ENCODE assay signal across 10 cellular contexts in genomic region chr1:178931843-178932551, GRCh38.
DNase-seq lines count a peak whose midpoint lies in the region; ATAC-seq and TF ChIP-seq lines count a peak whose summit lies in the region.
"Had no signal": no experiment of that assay in that cellular context is flagged by ENCODE, and none has a peak within 500 bp of the region (broad histone marks: within the 10 kb centered on the region; RNA-seq: fewer than 3 reads in every experiment).

No MANE protein-coding gene starts in this region.

- no peaks in the 10 kb centered on the region for H3K9me3 Mint-ChIP-seq in activated CD8-positive, alpha-beta memory T cell treated with anti-CD3 and anti-CD28 coated beads, Interleukin-2, amount 10 ng/mL, durations not matched to agents 7 days and 5 days (ENCODE audit: low read depth)

- no peak overlapping the region for H3K4me3 Mint-ChIP-seq in activated CD8-positive, alpha-beta memory T cell treated with anti-CD3 and anti-CD28 coated beads, Interleukin-2, amount 10 ng/mL, durations not matched to agents 7 days and 5 days

- H3K27ac Mint-ChIP-seq in activated CD8-positive, alpha-beta memory T cell treated with anti-CD3 and anti-CD28 coated beads, Interleukin-2, amount 10 ng/mL, durations not matched to agents 7 days and 5 days, result no peak overlapping the region

- H3K27me3 ChIP-seq in HL-60 (ENCODE audit: insufficient read depth, poor library complexity, severe bottlenecking) (no peaks in the 10 kb centered on the region), body of pancreas (no peaks in the 10 kb centered on the region), skeletal muscle tissue (ENCODE audit: control insufficient read depth in 3 of 3, insufficient read depth in 3 of 3, low read length in 3 of 3) (no peaks in the 10 kb centered on the region)

- H3K27ac ChIP-seq in HL-60 (replicated peaks), result peak overlapping the region; percentile 90
- peak overlapping the region in 2 of 4 donors; percentile 29 to 36 for H3K27ac ChIP-seq in body of pancreas
- H3K27ac ChIP-seq in skeletal muscle tissue (ENCODE audit: low read depth, low read length), result peak overlapping the region; percentile 1

- H3K27me3 Mint-ChIP-seq in activated CD8-positive, alpha-beta memory T cell treated with anti-CD3 and anti-CD28 coated beads, Interleukin-2, amount 10 ng/mL, durations not matched to agents 7 days and 5 days, result peaks cover 11% of the 10 kb centered on the region

- CTCF ChIA-PET in activated CD8-positive, alpha-beta memory T cell treated with anti-CD3 and anti-CD28 coated beads, Interleukin-2, amount 10 ng/mL, durations not matched to agents 7 days and 5 days (lab: Charles Lee), result no interaction called here

- DNase-seq in HL-60 (ENCODE audit: low read depth in 1 of 2, low spot score in 1 of 2) (peak; percentile 42 to 72), body of pancreas (peak; percentile 33 to 68 (median 47)), left kidney (ENCODE audit: low read depth, low spot score) (peak; percentile 43), cerebellar nuclear complex (lab: John Stamatoyannopoulos, UW) (no peak), A172 (ENCODE audit: low spot score) (no peak), NCI-H1694 treated with DMSO at 0.1 percent for 48 hours (lab: John Stamatoyannopoulos, UW) (no peak)
- no peak for DNase-seq in activated CD8-positive, alpha-beta memory T cell treated with anti-CD3 and anti-CD28 coated beads, Interleukin-2, amount 10 ng/mL, durations not matched to agents 7 days and 5 days
- DNase-seq: activated effector memory CD4-positive, alpha-beta T cell treated with Interleukin-2 at 50 U/mL for 16 hours; DMS79 treated with DMSO at 0.1 percent for 48 hours had no signal

- no peaks in the 10 kb centered on the region for H3K36me3 Mint-ChIP-seq in activated CD8-positive, alpha-beta memory T cell treated with anti-CD3 and anti-CD28 coated beads, Interleukin-2, amount 10 ng/mL, durations not matched to agents 7 days and 5 days

- intact Hi-C loops in body of pancreas (cut with DNase I), result no loop called here

- H3K4me3 ChIP-seq in HL-60 (replicated peaks; ENCODE audit: insufficient read depth, low read length) (no peak overlapping the region), body of pancreas (no peak overlapping the region), skeletal muscle tissue (ENCODE audit: low read length in 3 of 3) (no peak overlapping the region)

- no peak for TF ChIP-seq POLR2A in body of pancreas (IDR thresholded peaks at IDR 0.05)

- 68 to 69% methylated on average over 9 of the region's 9 CpGs for WGBS in body of pancreas, 2 donors

- H3K4me1 ChIP-seq in body of pancreas (no peaks in the 10 kb centered on the region), skeletal muscle tissue (ENCODE audit: control insufficient read depth in 3 of 3, insufficient read depth in 3 of 3, low read length in 3 of 3) (peaks cover 15 to 24% (median 23%) of the 10 kb centered on the region in 3 donors)

- TF ChIP-seq CTCF in HL-60 (IDR thresholded peaks at IDR 0.05; ENCODE audit: insufficient read depth, low read length) (no peak), body of pancreas (IDR thresholded peaks at IDR 0.05) (no peak)

- H3K9ac ChIP-seq in skeletal muscle tissue (ENCODE audit: low read depth in 1 of 3, low read length in 3 of 3), result no peak overlapping the region

- H3K4me1 Mint-ChIP-seq in activated CD8-positive, alpha-beta memory T cell treated with anti-CD3 and anti-CD28 coated beads, Interleukin-2, amount 10 ng/mL, durations not matched to agents 7 days and 5 days, result no peaks in the 10 kb centered on the region

- no peaks in the 10 kb centered on the region for H3K36me3 ChIP-seq in body of pancreas (replicated peaks in 1 of 2; ENCODE audit: insufficient read depth in 1 of 2, low read depth in 2 of 2)
- no peaks in the 10 kb centered on the region for H3K36me3 ChIP-seq in skeletal muscle tissue (ENCODE audit: control insufficient read depth in 3 of 3, insufficient read depth in 3 of 3, low read length in 3 of 3)

- H3K9me3 ChIP-seq in body of pancreas (no peaks in the 10 kb centered on the region), skeletal muscle tissue (ENCODE audit: control insufficient read depth in 3 of 3, low read length in 3 of 3) (no peaks in the 10 kb centered on the region)

- peak; percentile 72 for ATAC-seq in body of pancreas
- ATAC-seq in activated CD8-positive, alpha-beta memory T cell treated with anti-CD3 and anti-CD28 coated beads, Interleukin-2, amount 10 ng/mL, durations not matched to agents 7 days and 5 days, result no peak

Comparison
In these comparisons a context has a peak if more than half of its experiments do, and no peak if none do; other contexts are left out.
1. DNase-seq: peak in HL-60 (2 of 2), body of pancreas (4 of 4) and left kidney (single experiment); none in activated CD8-positive, alpha-beta memory T cell treated with anti-CD3 and anti-CD28 coated beads, Interleukin-2, amount 10 ng/mL, durations not matched to agents 7 days and 5 days (single experiment), cerebellar nuclear complex (0 of 2), A172 (single experiment) and NCI-H1694 treated with DMSO at 0.1 percent for 48 hours (single experiment).